14 cellular contexts compared by ENCODE assay signal in genomic region chr1:206952182-206952581, GRCh38. TPM values are rescaled to one million over a fixed set of nuclear protein-coding genes. Genes with fewer than 3 reads are reported as not detected.
A peak's percentile ranks its signal among the peaks of the same experiment; 100 is the strongest.
DNase-seq lines count a peak whose midpoint lies in the region; ATAC-seq and TF ChIP-seq lines count a peak whose summit lies in the region.
"Had no signal": no experiment of that assay in that cellular context is flagged by ENCODE, and none has a peak within 500 bp of the region (broad histone marks: within the 10 kb centered on the region; RNA-seq: fewer than 3 reads in every experiment).

No MANE protein-coding gene starts in this region.

- no peak for TF ChIP-seq CTCF in nephron (IDR thresholded peaks at IDR 0.05; ENCODE audit: unreplicated experiment in 3 of 3)
- TF ChIP-seq CTCF in gastrocnemius medialis (IDR thresholded peaks at IDR 0.05 in 4 of 5, conservative IDR thresholded peaks at IDR 0.05 in 1 of 5), result no peak

- no peak for ATAC-seq in gastrocnemius medialis
- ATAC-seq in HG03342 (IDR thresholded peaks at IDR 0.05; ENCODE audit: unreplicated experiment), result no peak
- ATAC-seq: stimulated activated naive CD8-positive, alpha-beta T cell treated with anti-CD3 and anti-CD28 coated beads, Interleukin-15, Interleukin-2, amounts not matched to agents 100 U/mL and 50 U/mL, for 24 hours had no signal

- no peak for TF ChIP-seq POLR2A in gastrocnemius medialis (IDR thresholded peaks at IDR 0.05)

- DNase-seq in DMS53 treated with DMSO at 0.1 percent for 48 hours (lab: John Stamatoyannopoulos, UW; ENCODE audit: unreplicated experiment) (peak; percentile 88), NOMO-1 treated with DMSO at 0.1 percent for 48 hours (lab: John Stamatoyannopoulos, UW; ENCODE audit: unreplicated experiment) (peak; percentile 97), occipital lobe (lab: John Stamatoyannopoulos, UW) (no peak), gastrocnemius medialis (no peak)
- DNase-seq in activated naive CD4-positive, alpha-beta T cell treated with anti-CD3 and anti-CD28 coated beads for 36 hours, result no peak
- DNase-seq: activated CD4-positive, alpha-beta T cell treated with anti-CD3 and anti-CD28 coated beads for 4 hours; activated naive CD4-positive, alpha-beta T cell; dorsolateral prefrontal cortex; stimulated activated CD4-positive, alpha-beta T cell treated with anti-CD3 and anti-CD28 coated beads, Interleukin-1b, Interleukin-23, amount 100 ng/mL, for 48 hours; stimulated activated naive CD8-positive, alpha-beta T cell treated with anti-CD3 and anti-CD28 coated beads, Interleukin-15, Interleukin-2, amounts not matched to agents 100 U/mL and 50 U/mL, for 24 hours had no signal

- peaks cover 0 to 2% (median 0%) of the 10 kb centered on the region in 3 donors for H3K27me3 ChIP-seq in gastrocnemius medialis

- CTCF ChIA-PET in activated naive CD4-positive, alpha-beta T cell treated with anti-CD3 and anti-CD28 coated beads for 36 hours (lab: Charles Lee), result interaction anchor here (0.9 to 2.1 kb wide), 2 partner anchors 19 to 20 kb away, joined by 3 to 12 read pairs; no protein-coding TSS in a partner anchor

- H3K36me3 ChIP-seq in gastrocnemius medialis, result no peaks in the 10 kb centered on the region

- H3K27ac Mint-ChIP-seq in dendritic cell treated with granulocyte-macrophage colony-stimulating factor and Interleukin-4, amounts not matched to agents 40 ng/mL and 50 ng/mL, for 4 days, result peak overlapping the region; percentile 24
- peak overlapping the region; percentile 86 to 91 (median 90) for H3K27ac Mint-ChIP-seq in nephron
- no peak overlapping the region for H3K27ac Mint-ChIP-seq in activated naive CD4-positive, alpha-beta T cell treated with anti-CD3 and anti-CD28 coated beads for 36 hours

- H3K4me1 ChIP-seq in gastrocnemius medialis, result no peaks in the 10 kb centered on the region

- H3K36me3 Mint-ChIP-seq in dendritic cell treated with granulocyte-macrophage colony-stimulating factor and Interleukin-4, amounts not matched to agents 40 ng/mL and 50 ng/mL, for 4 days (ENCODE audit: low read depth), result no peaks in the 10 kb centered on the region
- H3K36me3 Mint-ChIP-seq in nephron (ENCODE audit: low read depth), result no peaks in the 10 kb centered on the region
- H3K36me3 Mint-ChIP-seq in activated naive CD4-positive, alpha-beta T cell treated with anti-CD3 and anti-CD28 coated beads for 36 hours (ENCODE audit: low read depth), result no peaks in the 10 kb centered on the region

- intact Hi-C loops in dendritic cell treated with granulocyte-macrophage colony-stimulating factor and Interleukin-4, amounts not matched to agents 40 ng/mL and 50 ng/mL, for 4 days (cut with micrococcal nuclease), result no loop called here
- intact Hi-C loops in gastrocnemius medialis (cut with DNase I; ENCODE audit: low total_unique reads), result no loop called here
- intact Hi-C loops in activated naive CD4-positive, alpha-beta T cell treated with anti-CD3 and anti-CD28 coated beads for 36 hours (cut with micrococcal nuclease), result no loop called here

- in situ Hi-C loops in gastrocnemius medialis (cut with MboI; ENCODE audit: low sequenced_read_pairs in 4 of 4), result no loop called here

- no peak overlapping the region for H3K27ac ChIP-seq in gastrocnemius medialis
- H3K27ac ChIP-seq: dorsolateral prefrontal cortex had no signal

- H3K4me1 Mint-ChIP-seq in dendritic cell treated with granulocyte-macrophage colony-stimulating factor and Interleukin-4, amounts not matched to agents 40 ng/mL and 50 ng/mL, for 4 days (ENCODE audit: low read depth), result peaks cover 66% of the 10 kb centered on the region
- H3K4me1 Mint-ChIP-seq in nephron, result peaks cover 23% of the 10 kb centered on the region
- peaks cover 13% of the 10 kb centered on the region for H3K4me1 Mint-ChIP-seq in activated naive CD4-positive, alpha-beta T cell treated with anti-CD3 and anti-CD28 coated beads for 36 hours (ENCODE audit: low read depth)

- H3K4me3 ChIP-seq in gastrocnemius medialis, result no peak overlapping the region
- H3K4me3 ChIP-seq: dorsolateral prefrontal cortex had no signal

- H3K27me3 Mint-ChIP-seq in dendritic cell treated with granulocyte-macrophage colony-stimulating factor and Interleukin-4, amounts not matched to agents 40 ng/mL and 50 ng/mL, for 4 days, result peaks cover 40% of the 10 kb centered on the region
- peaks cover 12% of the 10 kb centered on the region for H3K27me3 Mint-ChIP-seq in nephron (ENCODE audit: low read depth)
- H3K27me3 Mint-ChIP-seq in activated naive CD4-positive, alpha-beta T cell treated with anti-CD3 and anti-CD28 coated beads for 36 hours (ENCODE audit: low read depth), result no peaks in the 10 kb centered on the region

- no peaks in the 10 kb centered on the region for H3K9me3 Mint-ChIP-seq in dendritic cell treated with granulocyte-macrophage colony-stimulating factor and Interleukin-4, amounts not matched to agents 40 ng/mL and 50 ng/mL, for 4 days
- H3K9me3 Mint-ChIP-seq in nephron, result peaks cover 3% of the 10 kb centered on the region
- H3K9me3 Mint-ChIP-seq in activated naive CD4-positive, alpha-beta T cell treated with anti-CD3 and anti-CD28 coated beads for 36 hours, result peaks cover 1% of the 10 kb centered on the region

- no peaks in the 10 kb centered on the region for H3K9me3 ChIP-seq in gastrocnemius medialis

- no peak overlapping the region for H3K4me3 Mint-ChIP-seq in dendritic cell treated with granulocyte-macrophage colony-stimulating factor and Interleukin-4, amounts not matched to agents 40 ng/mL and 50 ng/mL, for 4 days
- no peak overlapping the region for H3K4me3 Mint-ChIP-seq in nephron
- H3K4me3 Mint-ChIP-seq in activated naive CD4-positive, alpha-beta T cell treated with anti-CD3 and anti-CD28 coated beads for 36 hours, result no peak overlapping the region
- H3K4me3 Mint-ChIP-seq: neural crest cell had no signal

RNA-seq across cellular contexts. Expression of gene PIGR, which starts 5.9 kb away (rescaled TPM):
- total RNA-seq in occipital lobe (not detected), gastrocnemius medialis (10 to 100 TPM in 1 of 4 donors, under 1 TPM in 2, not detected in 1; 0.10 to 28.4 (median 0.11) TPM)
- under 1 TPM in 1 of 2 experiments, not detected in 1; 0.10 TPM for total RNA-seq in activated naive CD4-positive, alpha-beta T cell treated with anti-CD3 and anti-CD28 coated beads for 36 hours
- total RNA-seq: neural crest cell had no signal

RNA-seq across cellular contexts. Expression of gene FCAMR, which starts 18.1 kb away (rescaled TPM):
- total RNA-seq in occipital lobe, result not detected
- not detected for total RNA-seq in gastrocnemius medialis
- not detected for total RNA-seq in activated naive CD4-positive, alpha-beta T cell treated with anti-CD3 and anti-CD28 coated beads for 36 hours
- total RNA-seq: neural crest cell had no signal

RNA-seq across cellular contexts. Expression of gene FCMR, which starts 30.4 kb away (rescaled TPM):
- total RNA-seq in occipital lobe (0.47 TPM), gastrocnemius medialis (10 to 100 TPM in 1 of 4 donors, 1 to 10 TPM in 3; 2.1 to 10.2 (median 4.7) TPM)
- total RNA-seq in activated naive CD4-positive, alpha-beta T cell treated with anti-CD3 and anti-CD28 coated beads for 36 hours, result 10 to 100 TPM; 49.6 to 52.1 TPM
- total RNA-seq: neural crest cell had no signal

RNA-seq across cellular contexts. Expression of gene IL24, which starts 54.9 kb away (rescaled TPM):
- not detected for total RNA-seq in occipital lobe
- total RNA-seq in gastrocnemius medialis, result not detected
- 10 to 100 TPM; 44.0 to 46.7 TPM for total RNA-seq in activated naive CD4-positive, alpha-beta T cell treated with anti-CD3 and anti-CD28 coated beads for 36 hours
- total RNA-seq: dorsolateral prefrontal cortex, neural crest cell had no signal

Comparison
In these comparisons a context has a peak if more than half of its experiments do, and no peak if none do; other contexts are left out.
1. DNase-seq: peak in DMS53 treated with DMSO at 0.1 percent for 48 hours (single experiment) and NOMO-1 treated with DMSO at 0.1 percent for 48 hours (single experiment); none in occipital lobe (single experiment), gastrocnemius medialis (0 of 2) and activated naive CD4-positive, alpha-beta T cell treated with anti-CD3 and anti-CD28 coated beads for 36 hours (single experiment).
2. RNA of gene FCMR, which starts 30.4 kb away (total RNA-seq): 49.6 to 52.1 TPM in activated naive CD4-positive, alpha-beta T cell treated with anti-CD3 and anti-CD28 coated beads for 36 hours; 2.1 to 10.2 TPM in gastrocnemius medialis and 0.47 TPM in occipital lobe (single experiment); every median in the first group is over 4 times any median in the second.